Comparison of ENCODE assay signal across 14 cellular contexts in the genomic region with DNA sequence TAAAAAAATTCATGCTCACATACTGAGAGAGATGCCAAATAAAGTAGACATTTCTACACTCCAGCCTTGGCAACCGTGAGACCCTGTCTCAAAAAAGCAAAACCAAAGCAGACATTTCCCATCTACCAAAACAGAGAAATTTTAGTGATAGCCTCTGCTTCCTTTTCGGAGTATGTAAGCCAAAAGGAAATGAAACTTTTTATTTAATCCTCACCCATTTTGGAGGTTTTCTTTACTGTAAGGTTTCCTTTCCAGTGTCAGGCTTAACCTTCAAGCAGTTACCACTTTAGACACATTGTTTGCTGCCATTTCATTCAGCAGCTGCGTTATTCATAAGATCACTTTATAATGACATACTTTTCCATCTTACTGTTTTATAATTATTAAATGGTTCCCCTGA. TPM values are rescaled to one million over a fixed set of nuclear protein-coding genes. Genes with fewer than 3 reads are reported as not detected.
DNase-seq lines count a peak whose midpoint lies in the region; ATAC-seq, FAIRE-seq and TF ChIP-seq lines count a peak whose summit lies in the region.
"Had no signal": no experiment of that assay in that cellular context is flagged by ENCODE, and none has a peak within 500 bp of the region (broad histone marks: within the 10 kb centered on the region; RNA-seq: fewer than 3 reads in every experiment).

No MANE protein-coding gene starts in this region.

- H3K36me3 Mint-ChIP-seq in CD4-positive, alpha-beta T cell (ENCODE audit: low read depth), result peaks cover 24% of the 10 kb centered on the region
- peaks cover 0 to 25% (median 0%) of the 10 kb centered on the region in 3 donors for H3K36me3 Mint-ChIP-seq in naive thymus-derived CD8-positive, alpha-beta T cell

- intact Hi-C loops in CD4-positive, alpha-beta T cell (cut with DNase I, micrococcal nuclease), result no loop called here
- intact Hi-C loops in GM12878 (cut with micrococcal nuclease; ENCODE audit: unreplicated experiment), result no loop called here

- peaks cover 34% of the 10 kb centered on the region for H3K4me1 ChIP-seq in GM12878 (ENCODE audit: control insufficient read depth, insufficient read depth, low read length)

- H3K27ac Mint-ChIP-seq in CD4-positive, alpha-beta T cell, result peak overlapping the region; percentile 63
- peak overlapping the region in 8 of 10 donors; percentile 4 to 83 (median 70) for H3K27ac Mint-ChIP-seq in naive thymus-derived CD8-positive, alpha-beta T cell

- H3K27ac ChIP-seq in CD4-positive, alpha-beta T cell (ENCODE audit: low read depth, low read length), result no peak overlapping the region
- no peak overlapping the region for H3K27ac ChIP-seq in GM12878 (ENCODE audit: control insufficient read depth, insufficient read depth)

- in situ Hi-C loops in GM13977 (cut with MboI; ENCODE audit: low pct_unique_long_range_greater_than_20kb, low sequenced_read_pairs, unreplicated experiment), result no loop called here
- in situ Hi-C loops in GM12878 (cut with MboI), result no loop called here

- H3K79me2 ChIP-seq in GM12878 (ENCODE audit: control insufficient read depth, insufficient read depth, low read length), result peaks cover 54% of the 10 kb centered on the region

- no peak for TF ChIP-seq POLR2A in GM12878 (IDR thresholded peaks at IDR 0.05; ENCODE audit: low read depth, low read length)

- 14% methylated on average over 3 of the region's 3 CpGs for WGBS in GM12878 (ENCODE audit: insufficient coverage, insufficient replicate concordance, low lambda C conversion rate, missing lambda C conversion rate)

- no peaks in the 10 kb centered on the region for H3K27me3 Mint-ChIP-seq in CD4-positive, alpha-beta T cell
- no peaks in the 10 kb centered on the region for H3K27me3 Mint-ChIP-seq in naive thymus-derived CD8-positive, alpha-beta T cell

- no peaks in the 10 kb centered on the region for H3K9me3 Mint-ChIP-seq in CD4-positive, alpha-beta T cell
- H3K9me3 Mint-ChIP-seq in naive thymus-derived CD8-positive, alpha-beta T cell, result no peaks in the 10 kb centered on the region

- CTCF ChIA-PET in CD4-positive, alpha-beta T cell (lab: Charles Lee), result no interaction called here
- CTCF ChIA-PET in GM12878 (lab: Yijun Ruan, JAX), result interaction anchor here (2.3 to 3.9 kb wide), 2 partner anchors 7 to 14 kb away, joined by 9 to 23 read pairs; no protein-coding TSS in a partner anchor

- no peak for FAIRE-seq in GM12878 (lab: Jason Lieb, UNC)
- FAIRE-seq: bronchial epithelial cell had no signal

- H3K4me3 Mint-ChIP-seq in CD4-positive, alpha-beta T cell, result no peak overlapping the region
- H3K4me3 Mint-ChIP-seq in naive thymus-derived CD8-positive, alpha-beta T cell, result peak overlapping the region in 5 of 10 donors; percentile 13 to 72 (median 60)

- TF ChIP-seq CTCF in CD4-positive, alpha-beta T cell (IDR thresholded peaks at IDR 0.05), result no peak
- no peak for TF ChIP-seq CTCF in GM13977 (IDR thresholded peaks at IDR 0.05; ENCODE audit: extremely low read depth, insufficient read depth, missing control alignments)
- no peak for TF ChIP-seq CTCF in GM12878 (IDR thresholded peaks at IDR 0.05 in 2 of 3, conservative IDR thresholded peaks at IDR 0.05 in 1 of 3; ENCODE audit: control insufficient read depth in 2 of 3, extremely low read depth in 1 of 3, insufficient read depth in 1 of 3, low read depth in 3 of 3, low read length in 3 of 3)

- no TSS peak for BruUV-seq in GM12878 (replicated peaks; lab: Mats Ljungman, UMichigan)

- peaks cover 85% of the 10 kb centered on the region for H3K4me1 Mint-ChIP-seq in CD4-positive, alpha-beta T cell (ENCODE audit: low read depth)
- peaks cover 36 to 88% (median 80%) of the 10 kb centered on the region in 4 donors for H3K4me1 Mint-ChIP-seq in naive thymus-derived CD8-positive, alpha-beta T cell

- TF ChIP-seq RAD21 in GM12878 (IDR thresholded peaks at IDR 0.05; ENCODE audit: insufficient read depth, low read depth, low read length), result no peak

- no peak for TF ChIP-seq EP300 in GM12878 (IDR thresholded peaks at IDR 0.05; ENCODE audit: borderline replicate concordance in 1 of 2, control insufficient read depth in 1 of 2, low read depth in 2 of 2, low read length in 2 of 2)

- H3K4me2 ChIP-seq in GM12878 (ENCODE audit: control insufficient read depth, insufficient read depth), result peak overlapping the region; percentile 5; the same call in 1 of the 2 replicates

- H3K9me3 ChIP-seq in CD4-positive, alpha-beta T cell (ENCODE audit: control insufficient read depth, low read length), result no peaks in the 10 kb centered on the region
- no peaks in the 10 kb centered on the region for H3K9me3 ChIP-seq in GM12878 (replicated peaks; ENCODE audit: control insufficient read depth, insufficient read depth, low read length)
- H3K9me3 ChIP-seq: mucosa of descending colon had no signal

- SMC1A ChIA-PET in GM12878 (lab: Charles Lee; ENCODE audit: uncharacterized antibody, unreplicated experiment), result interaction anchor here (1.8 to 6.4 kb wide), 3 partner anchors 8 to 20 kb away, joined by 4 to 49 read pairs (median 11); no protein-coding TSS in a partner anchor

- POLR2A ChIA-PET in CD4-positive, alpha-beta T cell (lab: Charles Lee), result no interaction called here
- POLR2A ChIA-PET in GM12878 (lab: Charles Lee), result interaction anchor here (2.1 kb wide), 1 partner anchor 11 kb away, joined by 7 read pairs; no protein-coding TSS in a partner anchor
- POLR2A ChIA-PET in naive thymus-derived CD8-positive, alpha-beta T cell (lab: Charles Lee), result interaction anchor here (0.7 to 0.8 kb wide), 2 partner anchors 12 to 324 kb away, joined by 3 to 4 read pairs; no protein-coding TSS in a partner anchor

- H3K27me3 ChIP-seq in CD4-positive, alpha-beta T cell (ENCODE audit: control insufficient read depth, insufficient read depth, low read length), result no peaks in the 10 kb centered on the region
- no peaks in the 10 kb centered on the region for H3K27me3 ChIP-seq in GM12878 (replicated peaks in 1 of 2; ENCODE audit: control insufficient read depth in 2 of 2, insufficient read depth in 2 of 2, low read length in 1 of 2)

- ATAC-seq in CD4-positive, alpha-beta T cell (ENCODE audit: poor library complexity), result no peak
- peak; percentile 55 for ATAC-seq in GM12878
- no peak for ATAC-seq in naive thymus-derived CD8-positive, alpha-beta T cell
- ATAC-seq: esophagus mucosa had no signal

- no peak overlapping the region for H2AFZ ChIP-seq in GM12878 (ENCODE audit: control insufficient read depth, low read depth, low read length)

- no peak overlapping the region for H3K4me3 ChIP-seq in GM12878
- H3K4me3 ChIP-seq: mucosa of descending colon had no signal

- no peak overlapping the region for H3K9ac ChIP-seq in GM12878 (ENCODE audit: control insufficient read depth, insufficient read depth, low read length)

- H4K20me1 ChIP-seq in GM12878 (ENCODE audit: control insufficient read depth, insufficient read depth), result peaks cover 6% of the 10 kb centered on the region; the same call in 1 of the 2 replicates

- H3K36me3 ChIP-seq in GM12878 (ENCODE audit: control insufficient read depth in 2 of 2, insufficient read depth in 2 of 2, low read length in 1 of 2), result peaks cover 0 to 2% of the 10 kb centered on the region in 2 experiments; a peak in 2 of 4 replicates

- RAD21 ChIA-PET in GM12878 (lab: Charles Lee; ENCODE audit: unreplicated experiment), result interaction anchor here (0.8 to 1.1 kb wide), 2 partner anchors 8 to 59 kb away, joined by 3 read pairs; no protein-coding TSS in a partner anchor

- no peak for DNase-seq in CD4-positive, alpha-beta T cell
- DNase-seq in GM13977 (ENCODE audit: low spot score) (peak; percentile 32), GM12878 (ENCODE audit: low read depth, low spot score) (no peak), activated gamma-delta T cell (lab: John Stamatoyannopoulos, UW) (no peak), HK-2 (ENCODE audit: unreplicated experiment) (no peak)
- no peak for DNase-seq in naive thymus-derived CD8-positive, alpha-beta T cell
- no peak for DNase-seq in activated CD4-positive, alpha-beta T cell treated with anti-CD3 and anti-CD28 coated beads, Interleukin-2, amount 50 U/mL, for 1 hour
- DNase-seq in stimulated activated CD4-positive, alpha-beta T cell treated with anti-CD3 and anti-CD28 coated beads, Interleukin-12 subunit alpha, Interleukin-12 subunit beta, amount 100 ng/mL, for 4 hours, result no peak
- DNase-seq: Calu3, KBM-7, mucosa of descending colon, NCI-H187 had no signal

TF ChIP-seq in GM12878, 131 proteins besides CTCF, POLR2A, EP300 and RAD21 (continues in another document):
- no peak for TF ChIP-seq NR2C1 (IDR thresholded peaks at IDR 0.05)
- TF ChIP-seq GABPA (IDR thresholded peaks at IDR 0.05; ENCODE audit: low read depth), result no peak
- TF ChIP-seq, protein P1, sequence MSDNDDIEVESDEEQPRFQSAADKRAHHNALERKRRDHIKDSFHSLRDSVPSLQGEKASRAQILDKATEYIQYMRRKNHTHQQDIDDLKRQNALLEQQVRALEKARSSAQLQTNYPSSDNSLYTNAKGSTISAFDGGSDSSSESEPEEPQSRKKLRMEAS (IDR thresholded peaks at IDR 0.05; ENCODE audit: low read depth, low read length), result no peak
- TF ChIP-seq SPI1 (IDR thresholded peaks at IDR 0.05; ENCODE audit: borderline replicate concordance, insufficient read depth, low read depth, low read length), result peak; percentile 77

RNA-seq across cellular contexts. Expression of a gene that starts 15.9 kb away (rescaled TPM):
- 100 to 1,000 TPM; 153 TPM for total RNA-seq in CD4-positive, alpha-beta T cell
- 321 and 355 TPM in 2 replicates for total RNA-seq in GM12878 (2013; cell fraction: nucleolus; rRNA removed)
- 128 and 136 TPM in 2 replicates for total RNA-seq in GM12878 (2014; rRNA removed)
- total RNA-seq in GM12878 (2014; rRNA removed; fragmentation: Illumina TruSeq; extraction: Trizol), result 65.6 and 70.1 TPM in 2 replicates
- 182 and 183 TPM in 2 replicates for total RNA-seq in GM12878 (2021)
- 61.6 TPM for polyA plus RNA-seq in GM12878 (2011; ENCODE audit: low read depth)
- polyA plus RNA-seq in GM12878 (2011; rRNA removed), result 75.4 and 93.5 TPM in 2 replicates
- polyA plus RNA-seq in GM12878 (2011; cell fraction: cytosol; rRNA removed), result 103 and 152 TPM in 2 replicates
- 199 and 226 TPM in 2 replicates for polyA plus RNA-seq in GM12878 (2011; cell fraction: nucleus; rRNA removed)
- 119 and 148 TPM in 2 replicates for polyA plus RNA-seq in GM12878 (2012)
- polyA plus RNA-seq in GM12878 (2014; fragmentation: Illumina TruSeq; extraction: Trizol), result 97.2 and 107 TPM in 2 replicates
- polyA plus RNA-seq in GM12878 (2014; fragmentation: Nextera tagmentation; extraction: Ambion mirVana), result 10 to 100 TPM; 21.6 to 50.2 TPM
- 113 and 126 TPM in 2 replicates for polyA plus RNA-seq in GM12878 (2014; rRNA removed)
- 100 to 1,000 TPM; 113 to 116 TPM for polyA plus RNA-seq in GM12878 (2016; fragmentation: Nextera tagmentation; extraction: Ambion mirVana)
- 79.6 and 95.6 TPM in 2 replicates for polyA minus RNA-seq in GM12878 (2011; rRNA and poly(A)+ RNA removed)
- polyA minus RNA-seq in GM12878 (2011; cell fraction: cytosol; rRNA and poly(A)+ RNA removed), result 36.4 and 43.2 TPM in 2 replicates
- 57.1 and 78.0 TPM in 2 replicates for polyA minus RNA-seq in GM12878 (2011; cell fraction: nucleus; rRNA and poly(A)+ RNA removed)
- 100 to 1,000 TPM; 302 to 309 TPM for total RNA-seq in naive thymus-derived CD8-positive, alpha-beta T cell
- 100 to 1,000 TPM; 129 to 151 (median 150) TPM for polyA plus RNA-seq in naive thymus-derived CD8-positive, alpha-beta T cell
